Comparison of ENCODE assay signal across 1 cellular context in the genomic region with DNA sequence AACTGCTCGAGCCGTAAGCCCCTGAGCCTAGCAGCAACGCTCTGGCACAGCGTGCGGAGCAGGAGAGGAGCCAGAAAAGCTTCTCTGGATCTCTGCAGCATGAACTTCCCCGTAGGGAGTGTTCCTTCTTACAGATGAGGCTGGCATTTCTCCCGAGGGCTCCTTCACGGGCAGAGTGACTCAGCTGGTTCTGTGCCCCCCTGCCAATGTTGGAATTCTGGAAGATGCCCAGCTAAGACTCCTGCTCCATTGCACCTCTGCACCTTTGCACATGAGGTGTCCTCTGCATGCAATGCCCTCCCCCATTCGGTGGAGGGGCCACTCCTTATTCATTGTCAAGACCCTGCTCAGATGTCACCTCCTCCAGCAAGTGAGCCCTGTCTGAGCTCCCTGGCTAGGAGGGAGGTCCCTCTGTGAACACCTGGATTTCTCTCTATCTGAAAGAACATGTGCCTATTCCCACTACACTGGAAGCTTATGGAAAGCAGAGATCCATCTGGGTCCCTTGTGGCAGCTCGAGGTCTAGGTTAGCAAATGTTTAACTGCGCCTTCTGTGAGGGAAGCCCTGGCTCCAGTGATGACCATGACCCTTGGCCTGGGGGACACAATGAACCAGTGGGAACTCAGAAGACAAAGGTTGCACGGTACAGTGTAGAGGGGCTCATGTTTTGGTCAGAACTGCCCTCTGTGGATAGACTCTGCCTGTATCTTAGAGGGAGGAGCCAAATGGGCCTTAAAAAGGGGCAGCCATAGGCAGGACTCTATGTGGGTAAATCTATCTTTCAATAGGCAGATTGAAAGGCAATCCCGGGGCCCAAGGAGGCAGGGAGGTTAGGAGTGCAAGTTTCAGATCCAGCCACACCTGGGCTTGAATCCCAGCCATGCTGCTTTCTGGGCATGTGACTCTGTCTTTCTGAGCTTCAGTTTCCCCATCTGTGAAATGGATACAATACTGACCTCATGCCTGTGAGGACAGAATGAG.
TF ChIP-seq lines count a peak whose summit lies in the region.

No MANE protein-coding gene starts in this region.

TF ChIP-seq in HepG2, 621 proteins besides CTCF, POLR2A, EP300 and RAD21 (continued from another document and continues in another):
- TF ChIP-seq TMF1 (CRISPR knock-in tag; IDR thresholded peaks at IDR 0.05; ENCODE audit: low read depth) (no peak), ZNF816 (CRISPR knock-in tag; IDR thresholded peaks at IDR 0.05; ENCODE audit: borderline replicate concordance) (no peak), ARNT2 (CRISPR knock-in tag; IDR thresholded peaks at IDR 0.05; ENCODE audit: low read depth) (0 out of 2 replicates have a peak, but pooled peaks have one; percentile 47), ZNF501 (CRISPR knock-in tag; IDR thresholded peaks at IDR 0.05) (peak; percentile 37; the same call in 1 of the 2 replicates), KDM3A (CRISPR knock-in tag; IDR thresholded peaks at IDR 0.05; ENCODE audit: low read depth) (peak; percentile 64; the same call in 1 of the 2 replicates), ZNF619 (CRISPR knock-in tag; IDR thresholded peaks at IDR 0.05) (peak; percentile 56; the same call in 1 of the 2 replicates), MYNN (CRISPR knock-in tag; IDR thresholded peaks at IDR 0.05; ENCODE audit: low read depth) (no peak), ZFP1 (CRISPR knock-in tag; IDR thresholded peaks at IDR 0.05) (peak; percentile 60; the same call in 1 of the 2 replicates), ZNF660 (CRISPR knock-in tag; IDR thresholded peaks at IDR 0.05; ENCODE audit: borderline replicate concordance, low read depth) (no peak), ZFP82 (CRISPR knock-in tag; IDR thresholded peaks at IDR 0.05; ENCODE audit: borderline replicate concordance) (no peak), ZNF841 (CRISPR knock-in tag; IDR thresholded peaks at IDR 0.05; ENCODE audit: borderline replicate concordance) (no peak), KAT8 (CRISPR knock-in tag; IDR thresholded peaks at IDR 0.05) (peak; percentile 65; the same call in 1 of the 2 replicates), ETV6 (CRISPR knock-in tag; conservative IDR thresholded peaks at IDR 0.05) (no peak), MAZ (IDR thresholded peaks at IDR 0.05; ENCODE audit: borderline replicate concordance, low read depth, low read length) (no peak), MAZ (CRISPR knock-in tag; IDR thresholded peaks at IDR 0.05; ENCODE audit: low read depth) (0 out of 2 replicates have a peak, but pooled peaks have one; percentile 54), MEIS1 (CRISPR knock-in tag; IDR thresholded peaks at IDR 0.05; ENCODE audit: borderline replicate concordance) (no peak; the same call in 1 of the 2 replicates), DNMT1 (CRISPR knock-in tag; IDR thresholded peaks at IDR 0.05) (no peak), ZZZ3 (CRISPR knock-in tag; IDR thresholded peaks at IDR 0.05; ENCODE audit: borderline replicate concordance) (no peak), MIXL1 (CRISPR knock-in tag; IDR thresholded peaks at IDR 0.05) (0 out of 2 replicates have a peak, but pooled peaks have one; percentile 65), ZSCAN20 (CRISPR knock-in tag; IDR thresholded peaks at IDR 0.05; ENCODE audit: borderline replicate concordance) (no peak), HNF4G (IDR thresholded peaks at IDR 0.05; ENCODE audit: borderline replicate concordance, low read depth, low read length) (peak; percentile 97), HNF4G (CRISPR knock-in tag; IDR thresholded peaks at IDR 0.05; ENCODE audit: borderline replicate concordance, low read depth) (peak; percentile 90), ZNF891 (CRISPR knock-in tag; IDR thresholded peaks at IDR 0.05) (no peak), ZNF772 (CRISPR knock-in tag; IDR thresholded peaks at IDR 0.05) (peak; percentile 74; the same call in 1 of the 2 replicates), ZNF20 (CRISPR knock-in tag; IDR thresholded peaks at IDR 0.05) (no peak), TBX3 (IDR thresholded peaks at IDR 0.05; ENCODE audit: borderline replicate concordance) (0 out of 2 replicates have a peak, but pooled peaks have one; percentile 24), KDM1A (CRISPR knock-in tag; IDR thresholded peaks at IDR 0.05) (peak; percentile 90), ZNF572 (CRISPR knock-in tag; IDR thresholded peaks at IDR 0.05) (no peak), THYN1 (CRISPR knock-in tag; IDR thresholded peaks at IDR 0.05; ENCODE audit: borderline replicate concordance, low read depth) (no peak), RORA (CRISPR knock-in tag; IDR thresholded peaks at IDR 0.05) (no peak), CBFB (CRISPR knock-in tag; IDR thresholded peaks at IDR 0.05) (peak; percentile 65; the same call in 1 of the 2 replicates), ZNF207 (IDR thresholded peaks at IDR 0.05; ENCODE audit: borderline replicate concordance) (no peak), ZNF225 (CRISPR knock-in tag; IDR thresholded peaks at IDR 0.05) (no peak), SMARCC2 (IDR thresholded peaks at IDR 0.05) (no peak), ZNF234 (CRISPR knock-in tag; conservative IDR thresholded peaks at IDR 0.05) (no peak), ZNF777 (CRISPR knock-in tag; IDR thresholded peaks at IDR 0.05) (no peak), PRMT3 (CRISPR knock-in tag; IDR thresholded peaks at IDR 0.05; ENCODE audit: borderline replicate concordance, low read depth) (no peak; the same call in 1 of the 2 replicates), HIVEP1 (CRISPR knock-in tag; IDR thresholded peaks at IDR 0.05) (peak; percentile 99), BRCA1 (CRISPR knock-in tag; IDR thresholded peaks at IDR 0.05) (no peak)
- TF ChIP-seq, protein P1, sequence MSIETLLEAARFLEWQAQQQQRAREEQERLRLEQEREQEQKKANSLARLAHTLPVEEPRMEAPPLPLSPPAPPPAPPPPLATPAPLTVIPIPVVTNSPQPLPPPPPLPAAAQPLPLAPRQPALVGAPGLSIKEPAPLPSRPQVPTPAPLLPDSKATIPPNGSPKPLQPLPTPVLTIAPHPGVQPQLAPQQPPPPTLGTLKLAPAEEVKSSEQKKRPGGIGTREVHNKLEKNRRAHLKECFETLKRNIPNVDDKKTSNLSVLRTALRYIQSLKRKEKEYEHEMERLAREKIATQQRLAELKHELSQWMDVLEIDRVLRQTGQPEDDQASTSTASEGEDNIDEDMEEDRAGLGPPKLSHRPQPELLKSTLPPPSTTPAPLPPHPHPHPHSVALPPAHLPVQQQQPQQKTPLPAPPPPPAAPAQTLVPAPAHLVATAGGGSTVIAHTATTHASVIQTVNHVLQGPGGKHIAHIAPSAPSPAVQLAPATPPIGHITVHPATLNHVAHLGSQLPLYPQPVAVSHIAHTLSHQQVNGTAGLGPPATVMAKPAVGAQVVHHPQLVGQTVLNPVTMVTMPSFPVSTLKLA (IDR thresholded peaks at IDR 0.05), result no peak
- TF ChIP-seq, protein P2, sequence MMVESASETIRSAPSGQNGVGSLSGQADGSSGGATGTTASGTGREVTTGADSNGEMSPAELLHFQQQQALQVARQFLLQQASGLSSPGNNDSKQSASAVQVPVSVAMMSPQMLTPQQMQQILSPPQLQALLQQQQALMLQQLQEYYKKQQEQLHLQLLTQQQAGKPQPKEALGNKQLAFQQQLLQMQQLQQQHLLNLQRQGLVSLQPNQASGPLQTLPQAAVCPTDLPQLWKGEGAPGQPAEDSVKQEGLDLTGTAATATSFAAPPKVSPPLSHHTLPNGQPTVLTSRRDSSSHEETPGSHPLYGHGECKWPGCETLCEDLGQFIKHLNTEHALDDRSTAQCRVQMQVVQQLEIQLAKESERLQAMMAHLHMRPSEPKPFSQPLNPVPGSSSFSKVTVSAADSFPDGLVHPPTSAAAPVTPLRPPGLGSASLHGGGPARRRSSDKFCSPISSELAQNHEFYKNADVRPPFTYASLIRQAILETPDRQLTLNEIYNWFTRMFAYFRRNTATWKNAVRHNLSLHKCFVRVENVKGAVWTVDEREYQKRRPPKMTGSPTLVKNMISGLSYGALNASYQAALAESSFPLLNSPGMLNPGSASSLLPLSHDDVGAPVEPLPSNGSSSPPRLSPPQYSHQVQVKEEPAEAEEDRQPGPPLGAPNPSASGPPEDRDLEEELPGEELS (CRISPR knock-in tag; IDR thresholded peaks at IDR 0.05), result peak; percentile 71; the same call in 1 of the 2 replicates
- TF ChIP-seq, protein P3, sequence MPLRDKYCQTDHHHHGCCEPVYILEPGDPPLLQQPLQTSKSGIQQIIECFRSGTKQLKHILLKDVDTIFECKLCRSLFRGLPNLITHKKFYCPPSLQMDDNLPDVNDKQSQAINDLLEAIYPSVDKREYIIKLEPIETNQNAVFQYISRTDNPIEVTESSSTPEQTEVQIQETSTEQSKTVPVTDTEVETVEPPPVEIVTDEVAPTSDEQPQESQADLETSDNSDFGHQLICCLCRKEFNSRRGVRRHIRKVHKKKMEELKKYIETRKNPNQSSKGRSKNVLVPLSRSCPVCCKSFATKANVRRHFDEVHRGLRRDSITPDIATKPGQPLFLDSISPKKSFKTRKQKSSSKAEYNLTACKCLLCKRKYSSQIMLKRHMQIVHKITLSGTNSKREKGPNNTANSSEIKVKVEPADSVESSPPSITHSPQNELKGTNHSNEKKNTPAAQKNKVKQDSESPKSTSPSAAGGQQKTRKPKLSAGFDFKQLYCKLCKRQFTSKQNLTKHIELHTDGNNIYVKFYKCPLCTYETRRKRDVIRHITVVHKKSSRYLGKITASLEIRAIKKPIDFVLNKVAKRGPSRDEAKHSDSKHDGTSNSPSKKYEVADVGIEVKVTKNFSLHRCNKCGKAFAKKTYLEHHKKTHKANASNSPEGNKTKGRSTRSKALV (CRISPR knock-in tag; IDR thresholded peaks at IDR 0.05), result peak; percentile 70; the same call in 1 of the 2 replicates
- TF ChIP-seq, protein P4, sequence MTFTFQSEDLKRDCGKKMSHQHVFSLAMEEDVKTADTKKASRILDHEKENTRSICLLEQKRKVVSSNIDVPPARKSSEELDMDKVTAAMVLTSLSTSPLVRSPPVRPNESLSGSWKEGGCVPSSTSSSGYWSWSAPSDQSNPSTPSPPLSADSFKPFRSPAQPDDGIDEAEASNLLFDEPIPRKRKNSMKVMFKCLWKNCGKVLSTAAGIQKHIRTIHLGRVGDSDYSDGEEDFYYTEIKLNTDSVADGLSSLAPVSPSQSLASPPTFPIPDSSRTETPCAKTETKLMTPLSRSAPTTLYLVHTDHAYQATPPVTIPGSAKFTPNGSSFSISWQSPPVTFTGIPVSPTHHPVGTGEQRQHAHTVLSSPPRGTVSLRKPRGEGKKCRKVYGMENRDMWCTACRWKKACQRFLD (CRISPR knock-in tag; IDR thresholded peaks at IDR 0.05; ENCODE audit: borderline replicate concordance), result no peak
- TF ChIP-seq, protein P5, sequence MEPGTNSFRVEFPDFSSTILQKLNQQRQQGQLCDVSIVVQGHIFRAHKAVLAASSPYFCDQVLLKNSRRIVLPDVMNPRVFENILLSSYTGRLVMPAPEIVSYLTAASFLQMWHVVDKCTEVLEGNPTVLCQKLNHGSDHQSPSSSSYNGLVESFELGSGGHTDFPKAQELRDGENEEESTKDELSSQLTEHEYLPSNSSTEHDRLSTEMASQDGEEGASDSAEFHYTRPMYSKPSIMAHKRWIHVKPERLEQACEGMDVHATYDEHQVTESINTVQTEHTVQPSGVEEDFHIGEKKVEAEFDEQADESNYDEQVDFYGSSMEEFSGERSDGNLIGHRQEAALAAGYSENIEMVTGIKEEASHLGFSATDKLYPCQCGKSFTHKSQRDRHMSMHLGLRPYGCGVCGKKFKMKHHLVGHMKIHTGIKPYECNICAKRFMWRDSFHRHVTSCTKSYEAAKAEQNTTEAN (CRISPR knock-in tag; conservative IDR thresholded peaks at IDR 0.05), result 0 out of 2 replicates have a peak, but pooled peaks have one; percentile 37
- TF ChIP-seq, protein P6, sequence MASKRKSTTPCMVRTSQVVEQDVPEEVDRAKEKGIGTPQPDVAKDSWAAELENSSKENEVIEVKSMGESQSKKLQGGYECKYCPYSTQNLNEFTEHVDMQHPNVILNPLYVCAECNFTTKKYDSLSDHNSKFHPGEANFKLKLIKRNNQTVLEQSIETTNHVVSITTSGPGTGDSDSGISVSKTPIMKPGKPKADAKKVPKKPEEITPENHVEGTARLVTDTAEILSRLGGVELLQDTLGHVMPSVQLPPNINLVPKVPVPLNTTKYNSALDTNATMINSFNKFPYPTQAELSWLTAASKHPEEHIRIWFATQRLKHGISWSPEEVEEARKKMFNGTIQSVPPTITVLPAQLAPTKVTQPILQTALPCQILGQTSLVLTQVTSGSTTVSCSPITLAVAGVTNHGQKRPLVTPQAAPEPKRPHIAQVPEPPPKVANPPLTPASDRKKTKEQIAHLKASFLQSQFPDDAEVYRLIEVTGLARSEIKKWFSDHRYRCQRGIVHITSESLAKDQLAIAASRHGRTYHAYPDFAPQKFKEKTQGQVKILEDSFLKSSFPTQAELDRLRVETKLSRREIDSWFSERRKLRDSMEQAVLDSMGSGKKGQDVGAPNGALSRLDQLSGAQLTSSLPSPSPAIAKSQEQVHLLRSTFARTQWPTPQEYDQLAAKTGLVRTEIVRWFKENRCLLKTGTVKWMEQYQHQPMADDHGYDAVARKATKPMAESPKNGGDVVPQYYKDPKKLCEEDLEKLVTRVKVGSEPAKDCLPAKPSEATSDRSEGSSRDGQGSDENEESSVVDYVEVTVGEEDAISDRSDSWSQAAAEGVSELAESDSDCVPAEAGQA (IDR thresholded peaks at IDR 0.05; ENCODE audit: low read depth), result 0 out of 2 replicates have a peak, but pooled peaks have one; percentile 17
- TF ChIP-seq, protein P6 (CRISPR knock-in tag; IDR thresholded peaks at IDR 0.05; ENCODE audit: borderline replicate concordance), result no peak
- TF ChIP-seq, protein P7, sequence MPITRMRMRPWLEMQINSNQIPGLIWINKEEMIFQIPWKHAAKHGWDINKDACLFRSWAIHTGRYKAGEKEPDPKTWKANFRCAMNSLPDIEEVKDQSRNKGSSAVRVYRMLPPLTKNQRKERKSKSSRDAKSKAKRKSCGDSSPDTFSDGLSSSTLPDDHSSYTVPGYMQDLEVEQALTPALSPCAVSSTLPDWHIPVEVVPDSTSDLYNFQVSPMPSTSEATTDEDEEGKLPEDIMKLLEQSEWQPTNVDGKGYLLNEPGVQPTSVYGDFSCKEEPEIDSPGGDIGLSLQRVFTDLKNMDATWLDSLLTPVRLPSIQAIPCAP (CRISPR knock-in tag; IDR thresholded peaks at IDR 0.05; ENCODE audit: low read depth), result no peak
- TF ChIP-seq, protein P8, sequence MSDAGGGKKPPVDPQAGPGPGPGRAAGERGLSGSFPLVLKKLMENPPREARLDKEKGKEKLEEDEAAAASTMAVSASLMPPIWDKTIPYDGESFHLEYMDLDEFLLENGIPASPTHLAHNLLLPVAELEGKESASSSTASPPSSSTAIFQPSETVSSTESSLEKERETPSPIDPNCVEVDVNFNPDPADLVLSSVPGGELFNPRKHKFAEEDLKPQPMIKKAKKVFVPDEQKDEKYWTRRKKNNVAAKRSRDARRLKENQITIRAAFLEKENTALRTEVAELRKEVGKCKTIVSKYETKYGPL (CRISPR knock-in tag; IDR thresholded peaks at IDR 0.05), result no peak
